ENCODE assay signal across 20 cellular contexts in the genomic region with DNA sequence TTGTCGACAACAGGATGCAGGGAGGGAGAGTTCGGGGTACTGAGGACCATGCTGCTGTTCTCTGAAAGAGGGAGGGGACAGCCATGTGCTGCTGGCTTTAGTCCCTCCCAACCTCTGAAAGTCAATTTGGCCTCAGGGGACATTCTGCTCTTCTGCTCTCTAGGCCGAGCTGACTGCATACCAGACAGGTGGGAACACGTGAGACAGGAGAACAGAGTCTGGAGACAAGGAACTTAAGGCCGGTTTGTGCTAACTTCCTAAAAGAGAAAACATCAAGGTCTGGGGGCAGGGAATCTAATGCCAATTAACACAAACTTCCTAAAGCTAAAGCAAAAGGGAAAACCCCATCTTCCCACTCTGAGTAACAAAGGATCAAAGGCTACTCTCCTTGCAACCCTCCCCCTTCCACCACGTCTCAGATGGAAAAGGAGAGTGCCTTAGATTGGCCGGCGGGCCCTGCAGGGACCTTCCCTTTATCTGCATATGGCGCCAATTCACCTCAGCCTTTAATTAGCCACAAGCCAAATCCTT. TPM values are rescaled to one million over a fixed set of nuclear protein-coding genes. Genes with fewer than 3 reads are reported as not detected.
DNase-seq lines count a peak whose midpoint lies in the region; ATAC-seq and TF ChIP-seq lines count a peak whose summit lies in the region.
"Had no signal": no experiment of that assay in that cellular context is flagged by ENCODE, and none has a peak within 500 bp of the region (broad histone marks: within the 10 kb centered on the region; RNA-seq: fewer than 3 reads in every experiment).

No MANE protein-coding gene starts in this region.

- peak overlapping the region; percentile 7 for H3K9ac ChIP-seq in smooth muscle cell (ENCODE audit: low read depth)

- H3F3A ChIP-seq in smooth muscle cell (ENCODE audit: low read depth): no peaks in the 10 kb centered on the region

- WGBS in smooth muscle cell (ENCODE audit: low lambda C conversion rate): 17% methylated on average over 9 of the region's 9 CpGs
- WGBS in stomach, 5 donors: 40 to 51% (median 48%) methylated on average over 9 of the region's 9 CpGs

- no peak for TF ChIP-seq EP300 in stomach (IDR thresholded peaks at IDR 0.05)

- H3K4me3 ChIP-seq in smooth muscle cell (no peak overlapping the region), stomach (no peak overlapping the region)
- H3K4me3 ChIP-seq: body of pancreas, coronary artery, K562, vagina had no signal

- peak; percentile 50 for DNase-seq in cardiac septum (ENCODE audit: low spot score)
- no peak for DNase-seq in Right ventricle myocardium superior
- peak; percentile 57 for DNase-seq in left kidney (ENCODE audit: low read depth, low spot score)
- no peak for DNase-seq in smooth muscle cell (lab: John Stamatoyannopoulos, UW; ENCODE audit: unreplicated experiment)
- no peak for DNase-seq in amygdala (lab: John Stamatoyannopoulos, UW)
- DNase-seq in stomach: no peak
- DNase-seq: activated CD4-positive, alpha-beta T cell treated with anti-CD3 and anti-CD28 coated beads, Interleukin-2, amount 10 ng/mL, durations not matched to agents 24 days and 14 days; BE2C; body of pancreas; COR-L47; NCI-H1694; NCI-H748 treated with DMSO at 0.1 percent for 48 hours; SIG-M5; T-cell had no signal

- H3K27me3 ChIP-seq in smooth muscle cell (ENCODE audit: low read depth) (no peaks in the 10 kb centered on the region), stomach (no peaks in the 10 kb centered on the region)
- H3K27me3 ChIP-seq: BE2C, body of pancreas, vagina had no signal

- ATAC-seq in Right ventricle myocardium superior (ENCODE audit: poor library complexity) (no peak), esophagus mucosa (peak; percentile 16), GM19351 (IDR thresholded peaks at IDR 0.05; ENCODE audit: unreplicated experiment) (no peak)
- ATAC-seq: body of pancreas, K562, T-cell had no signal

- H3K79me2 ChIP-seq in smooth muscle cell (ENCODE audit: low read depth): no peaks in the 10 kb centered on the region

- peak overlapping the region; percentile 36 for H3K27ac ChIP-seq in smooth muscle cell (ENCODE audit: low read depth)
- no peak overlapping the region for H3K27ac ChIP-seq in stomach
- H3K27ac ChIP-seq: body of pancreas, coronary artery, vagina had no signal

- H3K9me3 ChIP-seq in smooth muscle cell (replicated peaks; ENCODE audit: low read depth): no peaks in the 10 kb centered on the region
- H3K9me3 ChIP-seq in stomach: no peaks in the 10 kb centered on the region
- H3K9me3 ChIP-seq: BE2C, body of pancreas, vagina had no signal

- intact Hi-C loops in cardiac septum (cut with DNase I) (no loop called here), Right ventricle myocardium superior (cut with DNase I) (no loop called here), stomach (cut with DNase I; ENCODE audit: low total_unique reads) (no loop called here)

- TF ChIP-seq CTCF in smooth muscle cell (IDR thresholded peaks at IDR 0.05; ENCODE audit: borderline replicate concordance, insufficient read depth, poor library complexity, severe bottlenecking) (no peak), stomach (IDR thresholded peaks at IDR 0.05) (no peak)

- no peak overlapping the region for H2AFZ ChIP-seq in smooth muscle cell (ENCODE audit: low read depth)

- H3K36me3 ChIP-seq in smooth muscle cell (ENCODE audit: low read depth): no peaks in the 10 kb centered on the region
- no peaks in the 10 kb centered on the region for H3K36me3 ChIP-seq in stomach
- H3K36me3 ChIP-seq: BE2C, vagina had no signal

- H3K4me1 ChIP-seq in smooth muscle cell (ENCODE audit: low read depth): peaks cover 12% of the 10 kb centered on the region
- peaks cover 0 to 27% (median 6%) of the 10 kb centered on the region in 4 donors for H3K4me1 ChIP-seq in stomach
- H3K4me1 ChIP-seq: BE2C, body of pancreas had no signal

- no peak for TF ChIP-seq POLR2A in stomach (IDR thresholded peaks at IDR 0.05)

- H4K20me1 ChIP-seq in smooth muscle cell (ENCODE audit: low read depth): no peaks in the 10 kb centered on the region

- no peak overlapping the region for H3K4me2 ChIP-seq in smooth muscle cell

RNA-seq across cellular contexts. Expression of gene SLCO2A1, which starts 41.0 kb away (rescaled TPM):
- total RNA-seq in cardiac septum: 59.2 TPM
- 8.3 TPM for total RNA-seq in Right ventricle myocardium superior
- 17.6 TPM for total RNA-seq in esophagus mucosa
- total RNA-seq in smooth muscle cell: 3.6 and 14.2 TPM in 2 replicates
- 7.7 and 35.9 TPM in 2 replicates for polyA plus RNA-seq in smooth muscle cell
- 100 to 1,000 TPM in 1 of 5 donors, 10 to 100 TPM in 3, 1 to 10 TPM in 1; 3.5 to 121 (median 18.7) TPM for total RNA-seq in stomach
- 1 to 10 TPM; 1.9 to 6.4 (median 3.2) TPM for polyA plus RNA-seq in stomach
- total RNA-seq: activated CD4-positive, alpha-beta T cell treated with anti-CD3 and anti-CD28 coated beads, Interleukin-2, amount 10 ng/mL, durations not matched to agents 24 days and 14 days; activated T-helper 2 cell treated with anti-CD3 and anti-CD28 coated beads, Interferon-gamma antibody, Interleukin-2, Interleukin-4, amounts not matched to agents 10 μg/mL and 5 μg/mL and 100 μg/mL, durations not matched to agents 14 hours and 24 hours and 36 hours had no signal

Comparison
In these comparisons a context has a peak if more than half of its experiments do, and no peak if none do; other contexts are left out.
1. DNase-seq: peak in cardiac septum (single experiment) and left kidney (single experiment); none in Right ventricle myocardium superior (single experiment), smooth muscle cell (single experiment), amygdala (0 of 56) and stomach (single experiment).